Comparison of ENCODE assay signal across 18 cellular contexts in genomic region chr15:86653344-86654192, GRCh38.
A peak's percentile ranks its signal among the peaks of the same experiment; 100 is the strongest.
DNase-seq lines count a peak whose midpoint lies in the region; ATAC-seq and TF ChIP-seq lines count a peak whose summit lies in the region.
"Had no signal": no experiment of that assay in that cellular context is flagged by ENCODE, and none has a peak within 500 bp of the region (broad histone marks: within the 10 kb centered on the region; RNA-seq: fewer than 3 reads in every experiment).

No MANE protein-coding gene starts in this region.

- DNase-seq in activated naive CD4-positive, alpha-beta T cell treated with Interleukin-2 at 50 U/mL for 16 hours, result no peak
- no peak for DNase-seq in T-helper 17 cell
- DNase-seq in effector memory CD4-positive, alpha-beta T cell, result no peak
- DNase-seq in posterior vena cava (ENCODE audit: low spot score), result no peak
- DNase-seq: DMS 273 treated with DMSO at 0.1 percent for 48 hours, foreskin fibroblast, H9, left cardiac atrium, NCI-H1694 treated with DMSO at 0.1 percent for 48 hours, NCI-H446 treated with DMSO at 0.1 percent for 48 hours, occipital lobe, OCI-M1, sigmoid colon, testis had no signal

- peak; percentile 89 for ATAC-seq in T-helper 17 cell
- ATAC-seq in HG02852 (IDR thresholded peaks at IDR 0.05; ENCODE audit: unreplicated experiment), result no peak
- no peak for ATAC-seq in GM18505 (IDR thresholded peaks at IDR 0.05; ENCODE audit: unreplicated experiment)
- ATAC-seq in GM21423 (IDR thresholded peaks at IDR 0.05; ENCODE audit: unreplicated experiment), result no peak

- no peaks in the 10 kb centered on the region for H3K36me3 Mint-ChIP-seq in activated naive CD4-positive, alpha-beta T cell treated with anti-CD3 and anti-CD28 coated beads, Interleukin-2, amount 50 U/mL, for 24 hours
- H3K36me3 Mint-ChIP-seq in T-helper 17 cell (ENCODE audit: low read depth), result peaks cover 2% of the 10 kb centered on the region

- H3K4me1 ChIP-seq in effector memory CD4-positive, alpha-beta T cell (ENCODE audit: control insufficient read depth, insufficient read depth, low read length, poor library complexity, severe bottlenecking), result peaks cover 21% of the 10 kb centered on the region
- H3K4me1 ChIP-seq: sigmoid colon, testis had no signal

- no peaks in the 10 kb centered on the region for H3K9me3 Mint-ChIP-seq in activated naive CD4-positive, alpha-beta T cell treated with anti-CD3 and anti-CD28 coated beads, Interleukin-2, amount 50 U/mL, for 24 hours
- H3K9me3 Mint-ChIP-seq: H9 had no signal

- H3K9me3 ChIP-seq in T-helper 17 cell (ENCODE audit: control insufficient read depth, low read length, poor library complexity, severe bottlenecking), result no peaks in the 10 kb centered on the region
- no peaks in the 10 kb centered on the region for H3K9me3 ChIP-seq in effector memory CD4-positive, alpha-beta T cell (ENCODE audit: control insufficient read depth, low read length)
- H3K9me3 ChIP-seq: testis had no signal

- H3K36me3 ChIP-seq in effector memory CD4-positive, alpha-beta T cell (ENCODE audit: control insufficient read depth, insufficient read depth, low read length), result no peaks in the 10 kb centered on the region
- H3K36me3 ChIP-seq: sigmoid colon had no signal

- peaks cover 74% of the 10 kb centered on the region for H3K4me1 Mint-ChIP-seq in activated naive CD4-positive, alpha-beta T cell treated with anti-CD3 and anti-CD28 coated beads, Interleukin-2, amount 50 U/mL, for 24 hours
- peaks cover 38% of the 10 kb centered on the region for H3K4me1 Mint-ChIP-seq in T-helper 17 cell

- TF ChIP-seq POLR2A in GM18505 (IDR thresholded peaks at IDR 0.05; ENCODE audit: borderline replicate concordance, extremely low read depth, insufficient read depth, insufficient read length), result no peak

- no peaks in the 10 kb centered on the region for H3K27me3 ChIP-seq in effector memory CD4-positive, alpha-beta T cell (replicated peaks; ENCODE audit: control insufficient read depth, insufficient read depth, low read length, poor library complexity, severe bottlenecking)
- H3K27me3 ChIP-seq: sigmoid colon, testis had no signal

- H3K27me3 Mint-ChIP-seq in activated naive CD4-positive, alpha-beta T cell treated with anti-CD3 and anti-CD28 coated beads, Interleukin-2, amount 50 U/mL, for 24 hours, result no peaks in the 10 kb centered on the region
- no peaks in the 10 kb centered on the region for H3K27me3 Mint-ChIP-seq in T-helper 17 cell

- intact Hi-C loops in posterior vena cava (cut with DNase I), result no loop called here

- peak overlapping the region; percentile 7 for H3K4me3 ChIP-seq in effector memory CD4-positive, alpha-beta T cell (ENCODE audit: insufficient read depth, low read depth, low read length, poor library complexity, severe bottlenecking)
- H3K4me3 ChIP-seq: sigmoid colon, testis had no signal

- peak overlapping the region; percentile 68 for H3K4me3 Mint-ChIP-seq in activated naive CD4-positive, alpha-beta T cell treated with anti-CD3 and anti-CD28 coated beads, Interleukin-2, amount 50 U/mL, for 24 hours
- H3K4me3 Mint-ChIP-seq in T-helper 17 cell, result peak overlapping the region; percentile 77
- H3K4me3 Mint-ChIP-seq: H9 had no signal

- H3K27ac ChIP-seq in effector memory CD4-positive, alpha-beta T cell (ENCODE audit: insufficient read depth, low read length, poor library complexity, severe bottlenecking), result no peak overlapping the region
- H3K27ac ChIP-seq: sigmoid colon, testis had no signal

- peak overlapping the region; percentile 89 for H3K27ac Mint-ChIP-seq in activated naive CD4-positive, alpha-beta T cell treated with anti-CD3 and anti-CD28 coated beads, Interleukin-2, amount 50 U/mL, for 24 hours
- H3K27ac Mint-ChIP-seq in T-helper 17 cell, result peak overlapping the region; percentile 87
- H3K27ac Mint-ChIP-seq: H9 had no signal
